In the genomic region with DNA sequence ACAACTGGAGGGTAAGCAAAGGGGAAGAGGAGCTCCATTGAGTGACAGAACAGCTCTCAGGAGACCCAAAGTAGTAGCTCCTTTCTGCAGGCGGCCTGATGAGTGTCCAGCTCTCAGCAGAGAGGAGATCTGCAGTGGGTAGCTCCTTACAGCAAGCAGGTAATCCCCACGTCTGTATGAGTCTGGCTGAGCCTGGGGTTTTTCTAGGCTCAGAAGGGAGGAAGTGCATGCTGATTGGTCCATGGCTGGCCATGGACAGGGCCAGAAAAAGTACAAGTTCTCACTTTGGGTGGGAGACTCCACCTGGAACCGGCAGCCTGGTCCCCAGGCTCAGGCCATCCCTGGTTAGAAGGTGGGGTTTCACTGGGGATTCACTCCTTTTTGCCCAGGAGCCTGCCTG, we compare ENCODE assay signal across 14 cellular contexts. TPM values are rescaled to one million over a fixed set of nuclear protein-coding genes. Genes with fewer than 3 reads are reported as not detected.
DNase-seq lines count a peak whose midpoint lies in the region; ATAC-seq and TF ChIP-seq lines count a peak whose summit lies in the region.
"Had no signal": no experiment of that assay in that cellular context is flagged by ENCODE, and none has a peak within 500 bp of the region (broad histone marks: within the 10 kb centered on the region; RNA-seq: fewer than 3 reads in every experiment).

No MANE protein-coding gene starts in this region.

- H3F3A ChIP-seq in GM23338 (replicated peaks; ENCODE audit: low read depth), result no peaks in the 10 kb centered on the region

- no peaks in the 10 kb centered on the region for H3K9me3 Mint-ChIP-seq in GM23338
- H3K9me3 Mint-ChIP-seq in T-helper 2 cell treated with Interferon-gamma antibody and Interleukin-4, amounts not matched to agents 5 μg/mL and 100 μg/mL, for 36 hours, result no peaks in the 10 kb centered on the region
- H3K9me3 Mint-ChIP-seq: CD4-positive, CD25-positive, alpha-beta regulatory T cell; IgD-negative memory B cell had no signal

- no peak overlapping the region for H3K14ac ChIP-seq in neuronal stem cell (ENCODE audit: low read length)

- POLR2A ChIA-PET in Panc1 (lab: Charles Lee), result no interaction called here

- CTCF ChIA-PET in Panc1 (lab: Charles Lee), result interaction anchor here (0.7 kb wide), 1 partner anchor 12 kb away, joined by 3 read pairs; no protein-coding TSS in a partner anchor

- no peak overlapping the region for H3K4me2 ChIP-seq in GM23338
- H3K4me2 ChIP-seq in neuronal stem cell (ENCODE audit: insufficient read depth, low read length, poor library complexity, severe bottlenecking), result no peak overlapping the region
- H3K4me2 ChIP-seq: BLaER1 treated with 17β-estradiol and CSF1 and Interleukin-3, amounts not matched to agents 10 nM and 100 nM had no signal

- H3K36me3 ChIP-seq in GM23338 (ENCODE audit: insufficient read depth), result no peaks in the 10 kb centered on the region
- no peaks in the 10 kb centered on the region for H3K36me3 ChIP-seq in Panc1 (ENCODE audit: control insufficient read depth, insufficient read depth, low read length)
- H3K36me3 ChIP-seq in neuronal stem cell (replicated peaks in 1 of 2; ENCODE audit: control insufficient read depth in 2 of 2, insufficient read depth in 2 of 2, low read length in 2 of 2), result no peaks in the 10 kb centered on the region

- H3K27me3 ChIP-seq in GM23338 (ENCODE audit: insufficient read depth), result no peaks in the 10 kb centered on the region
- no peaks in the 10 kb centered on the region for H3K27me3 ChIP-seq in Panc1 (ENCODE audit: control insufficient read depth, insufficient read depth, low read length)
- no peaks in the 10 kb centered on the region for H3K27me3 ChIP-seq in neuronal stem cell (ENCODE audit: control insufficient read depth in 3 of 3, insufficient read depth in 3 of 3, low read depth in 1 of 3, low read length in 3 of 3)
- H3K27me3 ChIP-seq: BLaER1 treated with 17β-estradiol and CSF1 and Interleukin-3, amounts not matched to agents 10 nM and 100 nM had no signal

- no peak overlapping the region for H3K23ac ChIP-seq in neuronal stem cell (ENCODE audit: low read depth, low read length, poor library complexity)

- no peak overlapping the region for H3K27ac Mint-ChIP-seq in GM23338
- H3K27ac Mint-ChIP-seq in T-helper 2 cell treated with Interferon-gamma antibody and Interleukin-4, amounts not matched to agents 5 μg/mL and 100 μg/mL, for 36 hours, result no peak overlapping the region
- H3K27ac Mint-ChIP-seq: CD4-positive, CD25-positive, alpha-beta regulatory T cell; IgD-negative memory B cell had no signal

- no peak overlapping the region for H3K9ac ChIP-seq in neuronal stem cell (ENCODE audit: low read depth, low read length, poor library complexity)
- H3K9ac ChIP-seq: BLaER1 treated with 17β-estradiol and CSF1 and Interleukin-3, amounts not matched to agents 10 nM and 100 nM had no signal

- no peak for TF ChIP-seq CTCF in GM23338 (conservative IDR thresholded peaks at IDR 0.05; ENCODE audit: low read depth in 2 of 2)
- TF ChIP-seq CTCF in Panc1 (IDR thresholded peaks at IDR 0.05), result no peak

- no peak overlapping the region for H3K27ac ChIP-seq in GM23338 (ENCODE audit: low read depth)
- no peak overlapping the region for H3K27ac ChIP-seq in Panc1 (ENCODE audit: low read length)
- H3K27ac ChIP-seq in neuronal stem cell (replicated peaks; ENCODE audit: low read length), result no peak overlapping the region
- H3K27ac ChIP-seq: BLaER1 treated with 17β-estradiol and CSF1 and Interleukin-3, amounts not matched to agents 10 nM and 100 nM had no signal

- no peaks in the 10 kb centered on the region for H3K36me3 Mint-ChIP-seq in GM23338 (ENCODE audit: low read depth)
- H3K36me3 Mint-ChIP-seq in T-helper 2 cell treated with Interferon-gamma antibody and Interleukin-4, amounts not matched to agents 5 μg/mL and 100 μg/mL, for 36 hours (ENCODE audit: low read depth), result no peaks in the 10 kb centered on the region
- H3K36me3 Mint-ChIP-seq: CD4-positive, CD25-positive, alpha-beta regulatory T cell; IgD-negative memory B cell had no signal

- H3K9me2 ChIP-seq in GM23338 (ENCODE audit: insufficient read depth), result no peaks in the 10 kb centered on the region

- H3K4me1 ChIP-seq in GM23338 (ENCODE audit: insufficient read depth), result no peaks in the 10 kb centered on the region
- H3K4me1 ChIP-seq in Panc1 (ENCODE audit: control insufficient read depth, insufficient read depth, low read length), result no peaks in the 10 kb centered on the region; the same call in 1 of the 2 replicates
- H3K4me1 ChIP-seq in neuronal stem cell (ENCODE audit: control insufficient read depth in 2 of 2, insufficient read depth in 1 of 2, low read depth in 1 of 2, low read length in 2 of 2), result peaks cover 0 to 7% of the 10 kb centered on the region in 2 donors

- H3K9me3 ChIP-seq in Panc1 (ENCODE audit: control insufficient read depth, insufficient read depth, low read depth, low read length) (no peaks in the 10 kb centered on the region), neuronal stem cell (replicated peaks in 1 of 2; ENCODE audit: control insufficient read depth in 2 of 2, insufficient read depth in 1 of 2, low read depth in 1 of 2, low read length in 2 of 2) (peaks cover 0 to 2% of the 10 kb centered on the region in 2 donors)
- H3K9me3 ChIP-seq: BLaER1 treated with 17β-estradiol and CSF1 and Interleukin-3, amounts not matched to agents 10 nM and 100 nM had no signal

- H2AFZ ChIP-seq in GM23338 (no peak overlapping the region), neuronal stem cell (ENCODE audit: low read length) (no peak overlapping the region)

- H4K20me1 ChIP-seq in GM23338 (replicated peaks; ENCODE audit: insufficient read depth), result no peaks in the 10 kb centered on the region
- H4K20me1 ChIP-seq: BLaER1 treated with 17β-estradiol and CSF1 and Interleukin-3, amounts not matched to agents 10 nM and 100 nM had no signal

- no peak overlapping the region for H3K18ac ChIP-seq in neuronal stem cell (ENCODE audit: low read length)

- intact Hi-C loops in Panc1 (cut with micrococcal nuclease; ENCODE audit: unreplicated experiment), result no loop called here

- no peaks in the 10 kb centered on the region for H3K79me2 ChIP-seq in GM23338 (replicated peaks; ENCODE audit: insufficient read depth)

- H3K4me3 Mint-ChIP-seq in GM23338, result no peak overlapping the region
- no peak overlapping the region for H3K4me3 Mint-ChIP-seq in T-helper 2 cell treated with Interferon-gamma antibody and Interleukin-4, amounts not matched to agents 5 μg/mL and 100 μg/mL, for 36 hours
- H3K4me3 Mint-ChIP-seq: CD4-positive, CD25-positive, alpha-beta regulatory T cell; IgD-negative memory B cell had no signal

- no peak overlapping the region for H2BK5ac ChIP-seq in neuronal stem cell (ENCODE audit: low read length)

- no CpG with 5 or more reads among the region's 3 CpGs for WGBS in neuronal stem cell (ENCODE audit: extremely low coverage in 2 of 2, insufficient read length in 2 of 2, insufficient replicate concordance in 1 of 2), 2 donors

- no peak overlapping the region for H2BK120ac ChIP-seq in neuronal stem cell (ENCODE audit: low read depth, low read length)

- no peak overlapping the region for H2BK12ac ChIP-seq in neuronal stem cell (ENCODE audit: low read length)

- no peak overlapping the region for H2AK5ac ChIP-seq in neuronal stem cell (ENCODE audit: low read depth, low read length)

- no peak overlapping the region for H2BK15ac ChIP-seq in neuronal stem cell (ENCODE audit: low read length)

- no peaks in the 10 kb centered on the region for H3K79me1 ChIP-seq in neuronal stem cell (ENCODE audit: low read depth, low read length)

- in situ Hi-C loops in Panc1 (cut with HindIII; ENCODE audit: low pct_unique_long_range_greater_than_20kb, low sequenced_read_pairs), result no loop called here

- no peaks in the 10 kb centered on the region for H3K4me1 Mint-ChIP-seq in GM23338
- H3K4me1 Mint-ChIP-seq in T-helper 2 cell treated with Interferon-gamma antibody and Interleukin-4, amounts not matched to agents 5 μg/mL and 100 μg/mL, for 36 hours (ENCODE audit: low read depth), result no peaks in the 10 kb centered on the region
- H3K4me1 Mint-ChIP-seq: CD4-positive, CD25-positive, alpha-beta regulatory T cell; IgD-negative memory B cell had no signal

- no TSS peak for BruUV-seq in Panc1 (replicated peaks; lab: Mats Ljungman, UMichigan)

- H3K4ac ChIP-seq in neuronal stem cell (ENCODE audit: low read length), result no peak overlapping the region

- DNase-seq in GM23338 (ENCODE audit: low spot score) (no peak), Panc1 (ENCODE audit: low read depth, low spot score) (no peak), cerebellar cortex (ENCODE audit: low spot score) (peak; percentile 26), neuronal stem cell (ENCODE audit: low spot score) (no peak), NCI-H2107 (lab: John Stamatoyannopoulos, UW) (no peak)
- no peak for DNase-seq in activated CD8-positive, alpha-beta memory T cell treated with anti-CD3 and anti-CD28 coated beads, Interleukin-2, amount 50 U/mL, for 48 hours
- no peak for DNase-seq in T-helper 2 cell treated with Interferon-gamma antibody and Interleukin-4, amounts not matched to agents 5 μg/mL and 100 μg/mL, for 36 hours (ENCODE audit: low spot score)
- DNase-seq: ACHN; Calu3; CD4-positive, CD25-positive, alpha-beta regulatory T cell; DMS 273 treated with DMSO at 0.1 percent for 48 hours had no signal

- no peak overlapping the region for H4K91ac ChIP-seq in neuronal stem cell (ENCODE audit: low read depth, low read length, poor library complexity)

- ATAC-seq in GM23338, result peak; percentile 52
- ATAC-seq in Panc1, result peak; percentile 38; the same call in 1 of the 2 replicates
- ATAC-seq in GM21619 (IDR thresholded peaks at IDR 0.05; ENCODE audit: unreplicated experiment), result no peak

- H4K8ac ChIP-seq in neuronal stem cell (ENCODE audit: low read depth, low read length), result peak overlapping the region; percentile 82

- no peak overlapping the region for H3K4me3 ChIP-seq in GM23338
- no peak overlapping the region for H3K4me3 ChIP-seq in Panc1 (ENCODE audit: low read depth in 2 of 2, low read length in 2 of 2)
- H3K4me3 ChIP-seq in neuronal stem cell (ENCODE audit: low read length in 2 of 2), result no peak overlapping the region
- H3K4me3 ChIP-seq: BLaER1 treated with 17β-estradiol and CSF1 and Interleukin-3, amounts not matched to agents 10 nM and 100 nM had no signal

- H3K27me3 Mint-ChIP-seq in GM23338 (ENCODE audit: insufficient read depth, low read depth, poor library complexity), result no peaks in the 10 kb centered on the region
- H3K27me3 Mint-ChIP-seq in T-helper 2 cell treated with Interferon-gamma antibody and Interleukin-4, amounts not matched to agents 5 μg/mL and 100 μg/mL, for 36 hours (ENCODE audit: low read depth), result no peaks in the 10 kb centered on the region
- H3K27me3 Mint-ChIP-seq: CD4-positive, CD25-positive, alpha-beta regulatory T cell; IgD-negative memory B cell had no signal

TF ChIP-seq in GM23338, 12 proteins besides CTCF, POLR2A, EP300 and RAD21 (continues in another document):
- TF ChIP-seq ZNF114 (CRISPR knock-in tag; IDR thresholded peaks at IDR 0.05) (no peak), ZNF331 (CRISPR knock-in tag; IDR thresholded peaks at IDR 0.05; ENCODE audit: low read depth) (no peak), STAT1 (IDR thresholded peaks at IDR 0.05; ENCODE audit: unreplicated experiment) (no peak)

RNA-seq across cellular contexts. Expression of gene SCYL3, which starts 50.9 kb away (rescaled TPM):
- total RNA-seq in GM23338 (2014; rRNA removed; shearing (Covaris generic)), result 6.1 and 6.8 TPM in 2 replicates
- 1.8 and 2.2 TPM in 2 replicates for polyA plus RNA-seq in GM23338 (2016; fragmentation: Nextera tagmentation; extraction: Ambion mirVana)
- 7.8 TPM for total RNA-seq in Panc1 (2021; ENCODE audit: unreplicated experiment)
- 4.3 TPM for polyA plus RNA-seq in Panc1 (2012; ENCODE audit: insufficient read length)
- polyA plus RNA-seq in neuronal stem cell (2013, experiment 1 of 2), result 4.3 TPM
- 4.3 TPM for polyA plus RNA-seq in neuronal stem cell (2013, experiment 2 of 2)
